ENCODE assay signal across 11 cellular contexts in genomic region chrX:69615323-69615722, GRCh38. TPM values are rescaled to one million over a fixed set of nuclear protein-coding genes. Genes with fewer than 3 reads are reported as not detected.
DNase-seq lines count a peak whose midpoint lies in the region; ATAC-seq and TF ChIP-seq lines count a peak whose summit lies in the region.
"Had no signal": no experiment of that assay in that cellular context is flagged by ENCODE, and none has a peak within 500 bp of the region (broad histone marks: within the 10 kb centered on the region; RNA-seq: fewer than 3 reads in every experiment).

No MANE protein-coding gene starts in this region.

- peak overlapping the region; percentile 89 for H3K4me2 ChIP-seq in BLaER1

- no peak overlapping the region for H3K27ac Mint-ChIP-seq in naive thymus-derived CD8-positive, alpha-beta T cell

- in situ Hi-C loops in KBM-7 (cut with MboI; ENCODE audit: low pct_unique_long_range_greater_than_20kb, low sequenced_read_pairs): no loop called here

- H3K36me3 Mint-ChIP-seq in naive thymus-derived CD8-positive, alpha-beta T cell: no peaks in the 10 kb centered on the region

- ATAC-seq in naive thymus-derived CD8-positive, alpha-beta T cell: no peak
- ATAC-seq in HG03378 (IDR thresholded peaks at IDR 0.05; ENCODE audit: unreplicated experiment) (no peak), GM19397 (IDR thresholded peaks at IDR 0.05; ENCODE audit: unreplicated experiment) (no peak), GM18505 (IDR thresholded peaks at IDR 0.05; ENCODE audit: unreplicated experiment) (no peak)

- H3K9me3 Mint-ChIP-seq in naive thymus-derived CD8-positive, alpha-beta T cell: no peaks in the 10 kb centered on the region

- peak overlapping the region in 9 of 10 donors; percentile 35 to 75 (median 57) for H3K4me3 Mint-ChIP-seq in naive thymus-derived CD8-positive, alpha-beta T cell

- peaks cover 54% of the 10 kb centered on the region for H3K27me3 ChIP-seq in BLaER1
- peaks cover 18% of the 10 kb centered on the region for H3K27me3 ChIP-seq in HUES6 (ENCODE audit: control insufficient read depth, insufficient read depth, low read length)
- peaks cover 14% of the 10 kb centered on the region for H3K27me3 ChIP-seq in ectodermal cell (ENCODE audit: control insufficient read depth, insufficient read depth, low read length, poor library complexity, severe bottlenecking)

- POLR2A ChIA-PET in naive thymus-derived CD8-positive, alpha-beta T cell (lab: Charles Lee): no interaction called here

- H3K4me3 ChIP-seq in BLaER1 (peak overlapping the region; percentile 67), HUES6 (ENCODE audit: low read depth, low read length) (peak overlapping the region; percentile 69), ectodermal cell (ENCODE audit: insufficient read depth, low read depth, low read length) (peak overlapping the region; percentile 6)

- H3K4me1 Mint-ChIP-seq in naive thymus-derived CD8-positive, alpha-beta T cell: peaks cover 0 to 16% (median 5%) of the 10 kb centered on the region in 4 donors

- no peak for TF ChIP-seq POLR2A in GM18505 (IDR thresholded peaks at IDR 0.05; ENCODE audit: borderline replicate concordance, extremely low read depth, insufficient read depth, insufficient read length)

- H3K27ac ChIP-seq in BLaER1: no peak overlapping the region
- H3K27ac ChIP-seq in HUES6 (ENCODE audit: low read depth, low read length): no peak overlapping the region; the same call in 1 of the 2 replicates
- H3K27ac ChIP-seq in ectodermal cell (ENCODE audit: insufficient read depth, low read depth, low read length, poor library complexity, severe bottlenecking): peak overlapping the region; percentile 69

- peak in 1 of 10 donors; percentile 1 for DNase-seq in naive thymus-derived CD8-positive, alpha-beta T cell
- DNase-seq in KBM-7: no peak
- DNase-seq: DND-41 had no signal

- 1 to 12% methylated on average over 4 to 7 of the region's 7 CpGs for WGBS in ectodermal cell, 2 experiments

- H3K9me3 ChIP-seq in BLaER1 (no peaks in the 10 kb centered on the region), HUES6 (ENCODE audit: control insufficient read depth, insufficient read depth, low read depth, low read length) (no peaks in the 10 kb centered on the region; the same call in 1 of the 2 replicates), ectodermal cell (ENCODE audit: control insufficient read depth, low read length) (no peaks in the 10 kb centered on the region)
- H3K9me3 ChIP-seq: MG63, tibial nerve had no signal

- H3K27me3 Mint-ChIP-seq in naive thymus-derived CD8-positive, alpha-beta T cell: peaks cover 2 to 20% (median 8%) of the 10 kb centered on the region in 5 donors

- H3K4me1 ChIP-seq in BLaER1 (0 out of 2 replicates have a peak, but pooled peaks cover 5% of the 10 kb centered on the region), HUES6 (ENCODE audit: control insufficient read depth, insufficient read depth, low read length) (peaks cover 2% of the 10 kb centered on the region; the same call in 1 of the 2 replicates), ectodermal cell (ENCODE audit: control insufficient read depth, insufficient read depth, low read length) (peaks cover 6% of the 10 kb centered on the region)

- H3K36me3 ChIP-seq in BLaER1: no peaks in the 10 kb centered on the region
- H3K36me3 ChIP-seq in HUES6 (ENCODE audit: control insufficient read depth, insufficient read depth, low read length): no peaks in the 10 kb centered on the region
- H3K36me3 ChIP-seq in ectodermal cell (ENCODE audit: control insufficient read depth, insufficient read depth, low read length): no peaks in the 10 kb centered on the region
- H3K36me3 ChIP-seq: MG63, tibial nerve had no signal

- H3K9ac ChIP-seq in BLaER1 (no peak overlapping the region), HUES6 (ENCODE audit: low read length) (no peak overlapping the region)

- peaks cover 6% of the 10 kb centered on the region; the same call in 1 of the 2 replicates for H4K20me1 ChIP-seq in BLaER1

RNA-seq across cellular contexts. Expression of gene EDA, which starts 0.6 kb away (rescaled TPM):
- polyA plus RNA-seq in ectodermal cell (2013, experiment 1 of 4): 9.5 TPM
- 7.0 TPM for polyA plus RNA-seq in ectodermal cell (2013, experiment 2 of 4)
- polyA plus RNA-seq in ectodermal cell (2013, experiment 3 of 4): 6.6 TPM
- 7.3 TPM for polyA plus RNA-seq in ectodermal cell (2013, experiment 4 of 4)
- total RNA-seq in naive thymus-derived CD8-positive, alpha-beta T cell: 1 to 10 TPM; 1.1 to 1.6 TPM
- 1 to 10 TPM in 1 of 3 donors, under 1 TPM in 2; 0.80 to 1.7 (median 0.82) TPM for polyA plus RNA-seq in naive thymus-derived CD8-positive, alpha-beta T cell

Comparison
In these comparisons a context has a peak if more than half of its experiments do, and no peak if none do; other contexts are left out.
1. H3K4me3 ChIP-seq: peak in every context shown above with its lines; median percentile 69 in HUES6; 67 in BLaER1; 6 in ectodermal cell.